In the genomic region with DNA sequence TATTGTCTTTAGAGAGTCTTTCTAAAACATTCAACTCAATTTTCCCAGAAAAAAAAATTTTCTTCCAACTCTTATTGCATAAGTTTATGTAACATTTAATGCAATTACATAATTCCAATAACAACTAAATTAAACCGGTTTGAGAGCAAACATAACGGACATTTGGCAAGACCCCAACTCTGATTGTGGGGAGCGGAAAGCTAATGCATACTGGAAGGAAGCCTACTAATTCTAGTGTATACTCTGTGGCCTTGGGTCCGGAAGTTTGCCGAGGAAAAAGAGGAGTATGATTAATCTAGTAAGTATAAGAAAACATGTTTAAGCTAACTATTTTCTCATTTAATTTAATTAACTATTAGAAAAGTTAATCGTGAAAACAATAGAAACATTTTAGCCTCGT, we compare ENCODE assay signal across 26 cellular contexts.
"Had no signal": no experiment of that assay in that cellular context is flagged by ENCODE, and none has a peak within 500 bp of the region (broad histone marks: within the 10 kb centered on the region; RNA-seq: fewer than 3 reads in every experiment).

No MANE protein-coding gene starts in this region.

- H3K4me3 ChIP-seq: ovary, psoas muscle, right lobe of liver, sigmoid colon, stomach, thoracic aorta, thyroid gland, tibial nerve, upper lobe of left lung, vagina had no signal

- H3K27ac ChIP-seq: neutrophil, ovary, parathyroid adenoma, psoas muscle, right lobe of liver, sigmoid colon, stomach, thoracic aorta, thyroid gland, tibial nerve, upper lobe of left lung, vagina had no signal

- DNase-seq: nephron progenitor cell; nucleus accumbens; ovary; posterior cingulate gyrus; psoas muscle; right cardiac atrium; right lobe of liver; sigmoid colon; small intestine; stimulated activated CD4-positive, alpha-beta T cell treated with anti-CD3 and anti-CD28 coated beads, Interleukin-15, amount 100 ng/mL, for 24 hours; stimulated activated CD4-positive, alpha-beta T cell treated with anti-CD3 and anti-CD28 coated beads, Interleukin-2, amount 100 ng/mL, for 24 hours; stimulated activated CD4-positive, alpha-beta T cell treated with anti-CD3 and anti-CD28 coated beads, Interleukin-2, amount 100 ng/mL, for 48 hours; stimulated activated CD4-positive, alpha-beta T cell treated with anti-CD3 and anti-CD28 coated beads, Interleukin-4, amount 100 ng/mL, for 24 hours; stimulated activated naive B cell treated with anti-CD40 and anti-IgM and Interleukin-4, amounts not matched to agents 10 μg/mL and 1 μg/mL and 100 μg/mL, for 72 hours; stimulated activated naive CD4-positive, alpha-beta T cell treated with Interleukin-2 at 50 U/mL for 16 hours; stomach; thyroid gland; trophoblast cell; upper lobe of left lung had no signal

- ATAC-seq: natural killer cell treated with Interleukin-12 subunit alpha and Interleukin-12 subunit beta and Interleukin-15 and Interleukin-18, amount 100 ng/mL, for 72 hours; psoas muscle; right cardiac atrium; right lobe of liver; stimulated activated effector memory CD8-positive, alpha-beta T cell treated with anti-CD3 and anti-CD28 coated beads, Interleukin-12 subunit alpha, Interleukin-12 subunit beta, amount 100 ng/mL, for 72 hours; stimulated activated naive B cell treated with anti-CD40 and anti-IgM and Interleukin-4, amounts not matched to agents 10 μg/mL and 1 μg/mL and 100 μg/mL, for 72 hours had no signal

- H3K4me1 ChIP-seq: parathyroid adenoma, psoas muscle, right lobe of liver, sigmoid colon, stomach, thyroid gland, tibial nerve, upper lobe of left lung, vagina had no signal

- H3K9me3 ChIP-seq: neutrophil, ovary, psoas muscle, right lobe of liver, sigmoid colon, stomach, thoracic aorta, thyroid gland, tibial nerve, upper lobe of left lung, vagina had no signal

- H3K36me3 ChIP-seq: neutrophil, ovary, right lobe of liver, sigmoid colon, stomach, thoracic aorta, thyroid gland, tibial nerve, upper lobe of left lung, vagina had no signal

- H3K27me3 ChIP-seq: neutrophil, ovary, right lobe of liver, sigmoid colon, stomach, thyroid gland, tibial nerve, upper lobe of left lung, vagina had no signal
